In the genomic region with DNA sequence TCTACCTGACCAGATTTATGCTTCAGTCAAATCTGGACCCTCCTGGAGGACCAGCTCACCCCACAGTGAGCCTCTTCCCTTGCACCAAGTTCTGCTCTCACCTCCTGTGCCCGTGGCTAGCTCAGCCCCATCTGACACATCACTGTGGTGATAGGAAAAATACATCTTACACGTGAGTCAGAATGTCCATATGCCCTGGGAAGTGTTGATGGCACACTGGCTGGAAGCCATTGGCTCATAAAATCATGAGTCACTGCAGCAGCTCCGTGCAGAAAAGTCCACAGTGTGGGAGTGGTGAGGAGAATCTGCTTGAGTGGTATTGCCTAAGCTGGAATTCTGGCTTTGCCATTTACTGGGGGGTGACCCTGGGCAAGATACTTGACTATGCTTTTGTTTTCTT, we compare ENCODE assay signal across 9 cellular contexts. TPM values are rescaled to one million over a fixed set of nuclear protein-coding genes. Genes with fewer than 3 reads are reported as not detected.
A peak's percentile ranks its signal among the peaks of the same experiment; 100 is the strongest.
DNase-seq lines count a peak whose midpoint lies in the region; ATAC-seq and TF ChIP-seq lines count a peak whose summit lies in the region.
"Had no signal": no experiment of that assay in that cellular context is flagged by ENCODE, and none has a peak within 500 bp of the region (broad histone marks: within the 10 kb centered on the region; RNA-seq: fewer than 3 reads in every experiment).

No MANE protein-coding gene starts in this region.

- H3K27me3 ChIP-seq in PC-3 (ENCODE audit: low read length): no peaks in the 10 kb centered on the region
- H3K27me3 ChIP-seq in naive thymus-derived CD4-positive, alpha-beta T cell (ENCODE audit: control insufficient read depth in 2 of 2, insufficient read depth in 2 of 2, low read length in 2 of 2): no peaks in the 10 kb centered on the region

- no peaks in the 10 kb centered on the region for H3K9me2 ChIP-seq in PC-3 (replicated peaks; ENCODE audit: low read length)

- POLR2A ChIA-PET in PC-3 (lab: Charles Lee; ENCODE audit: unreplicated experiment): interaction anchor here (0.5 to 0.6 kb wide), 2 partner anchors 12 to 1105 kb away, joined by 3 to 4 read pairs; no protein-coding TSS in a partner anchor
- POLR2A ChIA-PET in naive thymus-derived CD4-positive, alpha-beta T cell (lab: Charles Lee): no interaction called here

- peaks cover 41% of the 10 kb centered on the region for H3K4me1 ChIP-seq in PC-3 (ENCODE audit: insufficient read depth, low read length)
- H3K4me1 ChIP-seq in naive thymus-derived CD4-positive, alpha-beta T cell (ENCODE audit: control insufficient read depth in 2 of 2, insufficient read depth in 2 of 2, low read length in 2 of 2): peaks cover 0 to 19% of the 10 kb centered on the region in 2 donors

- peaks cover 0 to 4% (median 0%) of the 10 kb centered on the region in 5 donors for H3K27me3 Mint-ChIP-seq in naive thymus-derived CD4-positive, alpha-beta T cell

- no peaks in the 10 kb centered on the region for H3K9me3 ChIP-seq in PC-3 (ENCODE audit: low read length)
- no peaks in the 10 kb centered on the region for H3K9me3 ChIP-seq in naive thymus-derived CD4-positive, alpha-beta T cell (ENCODE audit: control insufficient read depth in 2 of 3, low read length in 3 of 3)

- H3K4me3 ChIP-seq in PC-3 (ENCODE audit: low read length): peak overlapping the region; percentile 33; the same call in 1 of the 2 replicates
- no peak overlapping the region for H3K4me3 ChIP-seq in cardiac fibroblast (replicated peaks in 1 of 2; ENCODE audit: low read depth in 2 of 2, low read length in 2 of 2)
- no peak overlapping the region for H3K4me3 ChIP-seq in naive thymus-derived CD4-positive, alpha-beta T cell (ENCODE audit: low read length)

- H3K4me1 Mint-ChIP-seq in naive thymus-derived CD4-positive, alpha-beta T cell: peaks cover 12 to 57% (median 45%) of the 10 kb centered on the region in 7 donors
- H3K4me1 Mint-ChIP-seq: B cell had no signal

- in situ Hi-C loops in GM13977 (cut with MboI; ENCODE audit: low pct_unique_long_range_greater_than_20kb, low sequenced_read_pairs, unreplicated experiment): no loop called here

- CTCF ChIA-PET in PC-3 (lab: Charles Lee): interaction anchor here (0.6 to 1.4 kb wide), 2 partner anchors 18 to 239 kb away, joined by 3 to 8 read pairs; no protein-coding TSS in a partner anchor
- CTCF ChIA-PET in naive thymus-derived CD4-positive, alpha-beta T cell (lab: Charles Lee): interaction anchor here (1.0 to 1.3 kb wide), 2 partner anchors 18 kb away, joined by 3 read pairs; no protein-coding TSS in a partner anchor

- H3K9me3 Mint-ChIP-seq in naive thymus-derived CD4-positive, alpha-beta T cell: peaks cover 0 to 20% (median 3%) of the 10 kb centered on the region in 11 donors

- H3K27ac Mint-ChIP-seq in naive thymus-derived CD4-positive, alpha-beta T cell: peak overlapping the region in 8 of 9 donors; percentile 16 to 92 (median 80)
- H3K27ac Mint-ChIP-seq: B cell had no signal

- H3K4me2 ChIP-seq in PC-3 (ENCODE audit: low read length): peak overlapping the region; percentile 75

- TF ChIP-seq CTCF in PC-3 (conservative IDR thresholded peaks at IDR 0.05; ENCODE audit: low read depth, low read length) (no peak), cardiac fibroblast (IDR thresholded peaks at IDR 0.05; ENCODE audit: low read depth, low read length) (no peak), GM13977 (IDR thresholded peaks at IDR 0.05; ENCODE audit: extremely low read depth, insufficient read depth, missing control alignments) (no peak)

- no peaks in the 10 kb centered on the region for H3K36me3 ChIP-seq in PC-3 (ENCODE audit: low read depth, low read length)
- no peaks in the 10 kb centered on the region for H3K36me3 ChIP-seq in naive thymus-derived CD4-positive, alpha-beta T cell (ENCODE audit: control insufficient read depth in 2 of 3, insufficient read depth in 3 of 3, low read length in 3 of 3)

- no peak overlapping the region for H2AFZ ChIP-seq in PC-3 (ENCODE audit: low read length)

- peak; percentile 41 for DNase-seq in NCI-H2171 treated with DMSO at 0.1 percent for 48 hours (lab: John Stamatoyannopoulos, UW)
- no peak for DNase-seq in NCI-H2171 (lab: John Stamatoyannopoulos, UW)
- DNase-seq in PC-3: peak; percentile 99
- peak; percentile 96 to 97 for DNase-seq in cardiac fibroblast (ENCODE audit: low read depth in 2 of 2)
- peak in 1 of 9 donors; percentile 38 for DNase-seq in naive thymus-derived CD4-positive, alpha-beta T cell
- no peak for DNase-seq in GM13977 (ENCODE audit: low spot score)

- ATAC-seq in PC-3 (peak; percentile 93), HG03469 (IDR thresholded peaks at IDR 0.05; ENCODE audit: unreplicated experiment) (no peak), HG03354 (IDR thresholded peaks at IDR 0.05; ENCODE audit: poor library complexity, severe bottlenecking, unreplicated experiment) (no peak)
- peak; percentile 84 for ATAC-seq in naive thymus-derived CD4-positive, alpha-beta T cell

- no peaks in the 10 kb centered on the region for H4K20me1 ChIP-seq in PC-3 (ENCODE audit: low read length)

- H3K27ac ChIP-seq in PC-3 (ENCODE audit: low read length): peak overlapping the region; percentile 93
- H3K27ac ChIP-seq in naive thymus-derived CD4-positive, alpha-beta T cell (ENCODE audit: low read depth, low read length): no peak overlapping the region

- peak overlapping the region in 9 of 10 donors; percentile 69 to 90 (median 79) for H3K4me3 Mint-ChIP-seq in naive thymus-derived CD4-positive, alpha-beta T cell
- H3K4me3 Mint-ChIP-seq: B cell had no signal

- no TSS peak for BruUV-seq in PC-3 (replicated peaks; lab: Mats Ljungman, UMichigan)

- no peaks in the 10 kb centered on the region for H3K79me2 ChIP-seq in PC-3 (ENCODE audit: low read length)

- intact Hi-C loops in PC-3 (cut with micrococcal nuclease): no loop called here
- intact Hi-C loops in naive thymus-derived CD4-positive, alpha-beta T cell (cut with micrococcal nuclease): no loop called here

- H3F3A ChIP-seq in PC-3 (ENCODE audit: low read length, unreplicated experiment): peaks cover 4% of the 10 kb centered on the region

- H3K36me3 Mint-ChIP-seq in naive thymus-derived CD4-positive, alpha-beta T cell: peaks cover 0 to 10% (median 5%) of the 10 kb centered on the region in 5 donors

- peak overlapping the region; percentile 58 for H3K9ac ChIP-seq in PC-3 (ENCODE audit: low read length)

RNA-seq across cellular contexts. Expression of gene RAPGEF4, which starts 42.6 kb away (rescaled TPM):
- total RNA-seq in PC-3 (2014; rRNA removed): 0.87 and 2.1 TPM in 2 replicates
- total RNA-seq in naive thymus-derived CD4-positive, alpha-beta T cell: 1 to 10 TPM in 3 of 5 experiments, under 1 TPM in 2; 0.39 to 2.5 (median 1.4) TPM
- not detected for polyA plus RNA-seq in naive thymus-derived CD4-positive, alpha-beta T cell

Comparison
In these comparisons a context has a peak if more than half of its experiments do, and no peak if none do; other contexts are left out.
1. DNase-seq: peak in NCI-H2171 treated with DMSO at 0.1 percent for 48 hours (single experiment), PC-3 (single experiment) and cardiac fibroblast (2 of 2); none in NCI-H2171 (single experiment) and GM13977 (single experiment).
2. ATAC-seq: peak in PC-3 (single experiment) and naive thymus-derived CD4-positive, alpha-beta T cell (single experiment); none in HG03469 (single experiment) and HG03354 (single experiment).